8 cellular contexts compared by ENCODE assay signal in genomic region chr11:75768909-75769771, GRCh38. TPM values are rescaled to one million over a fixed set of nuclear protein-coding genes. Genes with fewer than 3 reads are reported as not detected.
DNase-seq lines count a peak whose midpoint lies in the region; TF ChIP-seq lines count a peak whose summit lies in the region.

No MANE protein-coding gene starts in this region.

- H3K27ac Mint-ChIP-seq in progenitor cell of endocrine pancreas (no peak overlapping the region), endothelial cell (ENCODE audit: unreplicated experiment) (no peak overlapping the region)

- H3K9me3 ChIP-seq in Peyer's patch: no peaks in the 10 kb centered on the region

- H3K4me1 Mint-ChIP-seq in progenitor cell of endocrine pancreas (ENCODE audit: low read depth) (no peaks in the 10 kb centered on the region), endothelial cell (ENCODE audit: unreplicated experiment) (peaks cover 3% of the 10 kb centered on the region)

- H3K27me3 ChIP-seq in Peyer's patch: no peaks in the 10 kb centered on the region

- H3K27me3 Mint-ChIP-seq in progenitor cell of endocrine pancreas: peaks cover 67% of the 10 kb centered on the region
- H3K27me3 Mint-ChIP-seq in endothelial cell (ENCODE audit: unreplicated experiment): peaks cover 23% of the 10 kb centered on the region

- no peak for TF ChIP-seq CTCF in GM12875 (IDR thresholded peaks at IDR 0.05; ENCODE audit: borderline replicate concordance, insufficient read depth, low read depth, low read length)
- TF ChIP-seq CTCF in Peyer's patch (IDR thresholded peaks at IDR 0.05): no peak
- TF ChIP-seq CTCF in fibroblast of villous mesenchyme (IDR thresholded peaks at IDR 0.05; ENCODE audit: insufficient read depth, low read depth, low read length): no peak
- no peak for TF ChIP-seq CTCF in progenitor cell of endocrine pancreas (IDR thresholded peaks at IDR 0.05; ENCODE audit: unreplicated experiment)
- TF ChIP-seq CTCF in endothelial cell (IDR thresholded peaks at IDR 0.05; ENCODE audit: unreplicated experiment): no peak

- peak overlapping the region in 2 of 4 donors; percentile 15 to 66 for H3K27ac ChIP-seq in Peyer's patch

- H3K36me3 Mint-ChIP-seq in progenitor cell of endocrine pancreas (ENCODE audit: insufficient read depth): peaks cover 1% of the 10 kb centered on the region
- no peaks in the 10 kb centered on the region for H3K36me3 Mint-ChIP-seq in endothelial cell (ENCODE audit: low read depth, unreplicated experiment)

- no peak for DNase-seq in Peyer's patch
- DNase-seq in fibroblast of villous mesenchyme (ENCODE audit: low read depth): no peak
- DNase-seq in progenitor cell of endocrine pancreas (ENCODE audit: low spot score, unreplicated experiment): no peak
- DNase-seq in MV-4-11 (lab: John Stamatoyannopoulos, UW): no peak
- DNase-seq in GM19240 (ENCODE audit: insufficient read length, low spot score): no peak
- no peak for DNase-seq in activated gamma-delta T cell treated with Interleukin-2 at 50 U/mL for 16 hours
- no peak for DNase-seq in endothelial cell (ENCODE audit: low spot score)

- H3K9me3 Mint-ChIP-seq in progenitor cell of endocrine pancreas (ENCODE audit: low read depth) (peaks cover 3% of the 10 kb centered on the region), endothelial cell (ENCODE audit: unreplicated experiment) (no peaks in the 10 kb centered on the region)

- peaks cover 0 to 15% (median 13%) of the 10 kb centered on the region in 4 donors for H3K4me1 ChIP-seq in Peyer's patch

- H3K4me3 ChIP-seq in GM12875 (ENCODE audit: low read depth, low read length): peak overlapping the region; percentile 83
- peak overlapping the region; percentile 29 to 65 (median 52) for H3K4me3 ChIP-seq in Peyer's patch
- H3K4me3 ChIP-seq in fibroblast of villous mesenchyme (ENCODE audit: low read depth, low read length): peak overlapping the region; percentile 54

- peak overlapping the region; percentile 62 for H3K4me3 Mint-ChIP-seq in progenitor cell of endocrine pancreas (ENCODE audit: low read depth)
- no peak overlapping the region for H3K4me3 Mint-ChIP-seq in endothelial cell (ENCODE audit: unreplicated experiment)

- no peaks in the 10 kb centered on the region for H3K36me3 ChIP-seq in Peyer's patch

- no peak for TF ChIP-seq POLR2A in Peyer's patch (IDR thresholded peaks at IDR 0.05)

RNA-seq across cellular contexts. Expression of gene DGAT2, which starts 0.6 kb away (rescaled TPM):
- total RNA-seq in Peyer's patch (1 to 10 TPM; 2.4 to 7.7 (median 4.5) TPM), fibroblast of villous mesenchyme (0.32 and 0.43 TPM in 2 replicates), progenitor cell of endocrine pancreas (1.2 and 1.4 TPM in 2 replicates), endothelial cell (ENCODE audit: unreplicated experiment) (0.51 TPM)

RNA-seq across cellular contexts. Expression of gene UVRAG, which starts 45.9 kb away (rescaled TPM):
- total RNA-seq in Peyer's patch: 10 to 100 TPM; 13.8 to 64.4 (median 22.1) TPM
- 22.9 and 37.1 TPM in 2 replicates for total RNA-seq in fibroblast of villous mesenchyme
- total RNA-seq in progenitor cell of endocrine pancreas: 25.7 and 29.7 TPM in 2 replicates
- 25.0 TPM for total RNA-seq in endothelial cell (ENCODE audit: unreplicated experiment)

RNA-seq across cellular contexts. Expression of gene MOGAT2, which starts 51.5 kb away (rescaled TPM):
- total RNA-seq in Peyer's patch (100 to 1,000 TPM in 3 of 4 donors, 10 to 100 TPM in 1; 30.5 to 598 (median 448) TPM), fibroblast of villous mesenchyme (not detected in 2 replicates), progenitor cell of endocrine pancreas (not detected in 2 replicates), endothelial cell (ENCODE audit: unreplicated experiment) (not detected)

Comparison
In these comparisons a context has a peak if more than half of its experiments do, and no peak if none do; other contexts are left out.
1. RNA of gene MOGAT2, which starts 51.5 kb away (total RNA-seq): 30.5 to 598 TPM in Peyer's patch; not detected in progenitor cell of endocrine pancreas, not detected in fibroblast of villous mesenchyme and not detected in endothelial cell (single experiment); every median in the first group is over 10 times any median in the second.
2. Peak in every context shown above with its lines, with median percentiles within 50 percentile points of each other: H3K4me3 ChIP-seq.